ENCODE assay signal across 11 cellular contexts in the genomic region with DNA sequence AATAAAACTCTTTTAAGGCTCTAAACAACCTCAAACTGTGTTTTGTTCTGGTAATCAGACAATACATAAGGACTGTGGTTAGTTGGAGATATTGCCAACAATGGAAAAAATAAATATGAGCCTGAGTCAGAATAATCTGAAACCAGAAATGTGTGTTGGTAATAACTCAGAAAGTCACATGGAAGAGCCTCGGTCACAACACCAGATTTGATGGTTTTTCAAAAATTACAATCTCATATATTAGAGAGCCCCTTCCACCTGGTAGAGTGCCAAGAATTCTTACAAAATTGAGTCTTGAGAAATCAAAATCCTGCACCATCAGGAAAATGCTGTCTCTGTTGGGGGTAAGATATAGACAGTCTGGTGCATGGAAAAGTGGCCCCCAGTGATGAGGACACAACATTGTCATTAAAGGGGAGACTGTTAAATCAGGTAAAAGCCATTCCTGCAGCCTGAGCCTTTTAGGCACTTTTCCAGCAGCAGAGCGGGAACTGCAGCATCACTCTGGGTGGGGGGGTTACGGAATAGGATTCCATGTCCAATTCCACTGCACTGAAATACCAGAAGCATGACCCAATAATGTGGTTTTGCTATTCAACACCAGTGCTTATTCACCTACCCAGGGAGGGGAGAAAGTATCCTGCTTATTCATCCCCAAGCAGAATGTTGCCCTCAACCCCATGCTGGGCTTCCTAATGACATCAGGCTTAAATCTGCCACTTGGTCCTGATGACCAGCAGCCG. TPM values are rescaled to one million over a fixed set of nuclear protein-coding genes. Genes with fewer than 3 reads are reported as not detected.
DNase-seq lines count a peak whose midpoint lies in the region; ATAC-seq lines count a peak whose summit lies in the region.
"Had no signal": no experiment of that assay in that cellular context is flagged by ENCODE, and none has a peak within 500 bp of the region (broad histone marks: within the 10 kb centered on the region; RNA-seq: fewer than 3 reads in every experiment).

No MANE protein-coding gene starts in this region.

- no peaks in the 10 kb centered on the region for H3K36me3 ChIP-seq in H7 (replicated peaks; ENCODE audit: control insufficient read depth, insufficient read depth, low read length)
- H3K36me3 ChIP-seq: prostate gland had no signal

- ATAC-seq in HG03039 (IDR thresholded peaks at IDR 0.05; ENCODE audit: unreplicated experiment): no peak
- ATAC-seq: left ventricle myocardium superior had no signal

- peak; percentile 35 for DNase-seq in H7
- DNase-seq in T1000 (lab: John Stamatoyannopoulos, UW): peak; percentile 83
- DNase-seq in fibroblast of the conjunctiva (ENCODE audit: low read depth): peak; percentile 86
- DNase-seq in smooth muscle cell of the brain vasculature (ENCODE audit: low read depth, low spot score): peak; percentile 88
- no peak for DNase-seq in NOMO-1 treated with DMSO at 0.1 percent for 48 hours (lab: John Stamatoyannopoulos, UW; ENCODE audit: unreplicated experiment)
- no peak for DNase-seq in T-helper 2 cell
- no peak for DNase-seq in NCI-H1930 (lab: John Stamatoyannopoulos, UW)
- DNase-seq: left ventricle myocardium superior, SIG-M5 had no signal

- H3K4me3 ChIP-seq in H7 (ENCODE audit: insufficient read depth, low read depth, low read length): no peak overlapping the region
- H3K4me3 ChIP-seq: prostate gland had no signal

- H3K27me3 ChIP-seq in H7 (ENCODE audit: control insufficient read depth, insufficient read depth, low read length): no peaks in the 10 kb centered on the region

RNA-seq across cellular contexts. Expression of a gene that starts 9.5 kb away (rescaled TPM):
- total RNA-seq in H7 (2014; rRNA removed; shearing (Covaris generic)): 0.11 and 0.66 TPM in 2 replicates

Comparison
In these comparisons a context has a peak if more than half of its experiments do, and no peak if none do; other contexts are left out.
1. DNase-seq: peak in H7 (single experiment), T1000 (single experiment), fibroblast of the conjunctiva (single experiment) and smooth muscle cell of the brain vasculature (single experiment); none in NOMO-1 treated with DMSO at 0.1 percent for 48 hours (single experiment), T-helper 2 cell (0 of 5) and NCI-H1930 (0 of 2).